In the genomic region with DNA sequence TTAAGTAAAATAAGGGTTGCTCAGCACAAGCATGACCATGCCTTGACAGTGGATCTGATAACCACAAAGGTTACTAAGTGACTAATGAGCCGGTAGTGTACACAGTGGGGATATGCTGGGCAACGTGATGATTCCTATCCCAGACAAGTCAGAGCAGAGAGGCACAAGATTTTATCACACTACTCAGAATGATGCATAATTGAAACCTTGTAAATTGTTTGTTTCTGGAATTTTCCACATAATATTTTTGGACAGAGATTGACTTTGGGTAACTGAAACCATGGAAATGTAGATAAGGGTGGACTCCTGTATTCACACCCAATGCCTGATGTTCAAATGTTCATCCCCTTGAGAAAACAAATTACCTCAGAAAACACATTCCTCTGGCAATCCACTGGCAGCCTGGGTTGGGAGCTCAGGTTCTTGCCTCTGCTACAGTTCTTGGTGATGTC, we compare ENCODE assay signal across 1 cellular context.
TF ChIP-seq lines count a peak whose summit lies in the region.

No MANE protein-coding gene starts in this region.

TF ChIP-seq in K562, 482 proteins besides CTCF, POLR2A, EP300 and RAD21 (continued from another document):
- TF ChIP-seq, protein P1, sequence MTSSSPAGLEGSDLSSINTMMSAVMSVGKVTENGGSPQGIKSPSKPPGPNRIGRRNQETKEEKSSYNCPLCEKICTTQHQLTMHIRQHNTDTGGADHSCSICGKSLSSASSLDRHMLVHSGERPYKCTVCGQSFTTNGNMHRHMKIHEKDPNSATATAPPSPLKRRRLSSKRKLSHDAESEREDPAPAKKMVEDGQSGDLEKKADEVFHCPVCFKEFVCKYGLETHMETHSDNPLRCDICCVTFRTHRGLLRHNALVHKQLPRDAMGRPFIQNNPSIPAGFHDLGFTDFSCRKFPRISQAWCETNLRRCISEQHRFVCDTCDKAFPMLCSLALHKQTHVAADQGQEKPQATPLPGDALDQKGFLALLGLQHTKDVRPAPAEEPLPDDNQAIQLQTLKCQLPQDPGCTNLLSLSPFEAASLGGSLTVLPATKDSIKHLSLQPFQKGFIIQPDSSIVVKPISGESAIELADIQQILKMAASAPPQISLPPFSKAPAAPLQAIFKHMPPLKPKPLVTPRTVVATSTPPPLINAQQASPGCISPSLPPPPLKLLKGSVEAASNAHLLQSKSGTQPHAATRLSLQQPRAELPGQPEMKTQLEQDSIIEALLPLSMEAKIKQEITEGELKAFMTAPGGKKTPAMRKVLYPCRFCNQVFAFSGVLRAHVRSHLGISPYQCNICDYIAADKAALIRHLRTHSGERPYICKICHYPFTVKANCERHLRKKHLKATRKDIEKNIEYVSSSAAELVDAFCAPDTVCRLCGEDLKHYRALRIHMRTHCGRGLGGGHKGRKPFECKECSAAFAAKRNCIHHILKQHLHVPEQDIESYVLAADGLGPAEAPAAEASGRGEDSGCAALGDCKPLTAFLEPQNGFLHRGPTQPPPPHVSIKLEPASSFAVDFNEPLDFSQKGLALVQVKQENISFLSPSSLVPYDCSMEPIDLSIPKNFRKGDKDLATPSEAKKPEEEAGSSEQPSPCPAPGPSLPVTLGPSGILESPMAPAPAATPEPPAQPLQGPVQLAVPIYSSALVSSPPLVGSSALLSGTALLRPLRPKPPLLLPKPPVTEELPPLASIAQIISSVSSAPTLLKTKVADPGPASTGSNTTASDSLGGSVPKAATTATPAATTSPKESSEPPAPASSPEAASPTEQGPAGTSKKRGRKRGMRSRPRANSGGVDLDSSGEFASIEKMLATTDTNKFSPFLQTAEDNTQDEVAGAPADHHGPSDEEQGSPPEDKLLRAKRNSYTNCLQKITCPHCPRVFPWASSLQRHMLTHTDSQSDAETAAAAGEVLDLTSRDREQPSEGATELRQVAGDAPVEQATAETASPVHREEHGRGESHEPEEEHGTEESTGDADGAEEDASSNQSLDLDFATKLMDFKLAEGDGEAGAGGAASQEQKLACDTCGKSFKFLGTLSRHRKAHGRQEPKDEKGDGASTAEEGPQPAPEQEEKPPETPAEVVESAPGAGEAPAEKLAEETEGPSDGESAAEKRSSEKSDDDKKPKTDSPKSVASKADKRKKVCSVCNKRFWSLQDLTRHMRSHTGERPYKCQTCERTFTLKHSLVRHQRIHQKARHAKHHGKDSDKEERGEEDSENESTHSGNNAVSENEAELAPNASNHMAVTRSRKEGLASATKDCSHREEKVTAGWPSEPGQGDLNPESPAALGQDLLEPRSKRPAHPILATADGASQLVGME (CRISPR knock-in tag; IDR thresholded peaks at IDR 0.05) = no peak
- TF ChIP-seq XRCC4 (IDR thresholded peaks at IDR 0.05; ENCODE audit: extremely low read depth, insufficient read depth, insufficient read length) (no peak), MTA1 (IDR thresholded peaks at IDR 0.05; ENCODE audit: borderline replicate concordance) (no peak)
